ENCODE assay signal across 1 cellular context in the genomic region with DNA sequence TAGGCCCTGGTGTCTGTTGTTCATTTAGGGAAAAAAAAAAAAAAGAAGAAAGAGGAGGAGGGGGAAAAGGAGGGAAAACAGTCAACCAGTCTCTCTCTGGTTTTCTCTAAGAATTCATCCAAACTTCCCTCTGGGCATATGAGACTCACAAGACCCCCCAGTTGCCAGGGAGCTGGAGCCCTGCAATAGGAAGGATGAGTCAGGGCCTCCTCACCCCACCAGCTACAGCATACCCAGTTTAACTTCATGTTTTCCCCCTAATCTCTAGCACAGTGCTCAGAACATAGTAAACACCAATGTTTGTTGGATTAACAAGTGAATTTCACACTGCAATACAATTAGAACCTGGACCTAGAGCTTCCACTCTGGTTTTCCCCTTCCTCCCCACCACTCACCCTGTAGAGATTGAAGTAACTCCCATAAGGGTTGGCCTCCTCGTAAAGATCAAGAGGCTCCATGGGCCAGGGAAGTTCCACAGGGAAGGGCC.
TF ChIP-seq lines count a peak whose summit lies in the region.

No MANE protein-coding gene starts in this region.

TF ChIP-seq in K562, 482 proteins besides CTCF, POLR2A, EP300 and RAD21:
- TF ChIP-seq SMARCA4 (IDR thresholded peaks at IDR 0.05) = peak; percentile 37; the same call in 1 of the 2 replicates
- TF ChIP-seq BRD9 (IDR thresholded peaks at IDR 0.05; ENCODE audit: low read depth, partially characterized antibody) = peak; percentile 9
- no peak for TF ChIP-seq SETDB1 (IDR thresholded peaks at IDR 0.05; ENCODE audit: low read length)
- 0 out of 2 replicates have a peak, but pooled peaks have one; percentile 45 for TF ChIP-seq JUND (IDR thresholded peaks at IDR 0.05; ENCODE audit: borderline replicate concordance, low read depth, low read length)
- TF ChIP-seq JUND (tag; IDR thresholded peaks at IDR 0.05; ENCODE audit: borderline replicate concordance, low read depth, low read length) = no peak
- TF ChIP-seq ARID2 (IDR thresholded peaks at IDR 0.05) = 0 out of 2 replicates have a peak, but pooled peaks have one; percentile 12
- TF ChIP-seq PHB2 (IDR thresholded peaks at IDR 0.05; ENCODE audit: low read depth) = no peak
- TF ChIP-seq E2F3 (CRISPR knock-in tag; IDR thresholded peaks at IDR 0.05) = no peak
- peak; percentile 33; the same call in 1 of the 2 replicates for TF ChIP-seq RFX1 (IDR thresholded peaks at IDR 0.05)
- TF ChIP-seq THRA (IDR thresholded peaks at IDR 0.05) = 0 out of 2 replicates have a peak, but pooled peaks have one; percentile 10
- TF ChIP-seq C11orf30 (IDR thresholded peaks at IDR 0.05; ENCODE audit: low read depth) = 0 out of 2 replicates have a peak, but pooled peaks have one; percentile 6
- TF ChIP-seq YY1 (IDR thresholded peaks at IDR 0.05; ENCODE audit: borderline replicate concordance in 1 of 3, control insufficient read depth in 1 of 3, extremely low read depth in 1 of 3, insufficient read depth in 3 of 3, insufficient read length in 1 of 3, insufficient replicate concordance in 2 of 3, low read depth in 1 of 3, low read length in 2 of 3) = no peak
- no peak for TF ChIP-seq HLTF (IDR thresholded peaks at IDR 0.05)
- peak; percentile 12 for TF ChIP-seq CHD4 (IDR thresholded peaks at IDR 0.05; ENCODE audit: insufficient read depth, insufficient replicate concordance, low read depth, low read length, poor library complexity, severe bottlenecking)
- TF ChIP-seq DLX4 (CRISPR knock-in tag; IDR thresholded peaks at IDR 0.05) = no peak
- TF ChIP-seq ZBTB17 (CRISPR knock-in tag; IDR thresholded peaks at IDR 0.05) = no peak
- TF ChIP-seq ZNF512 (tag; IDR thresholded peaks at IDR 0.05) = no peak
- TF ChIP-seq ZNF384 (IDR thresholded peaks at IDR 0.05; ENCODE audit: low read depth, low read length) = peak; percentile 31; the same call in 1 of the 2 replicates
- peak; percentile 29 for TF ChIP-seq CHD1 (IDR thresholded peaks at IDR 0.05; ENCODE audit: low read length)
